Comparison of ENCODE assay signal across 28 cellular contexts in genomic region chr12:30448038-30448437, GRCh38.
"Had no signal": no experiment of that assay in that cellular context is flagged by ENCODE, and none has a peak within 500 bp of the region (broad histone marks: within the 10 kb centered on the region; RNA-seq: fewer than 3 reads in every experiment).

No MANE protein-coding gene starts in this region.

- H3K4me1 ChIP-seq: foreskin keratinocyte, heart right ventricle, spleen, tibial nerve had no signal

- DNase-seq: activated CD4-positive, alpha-beta memory T cell treated with anti-CD3 and anti-CD28 coated beads for 36 hours; activated CD4-positive, alpha-beta T cell treated with anti-CD3 and anti-CD28 coated beads, Interleukin-2, amount 10 ng/mL, durations not matched to agents 24 days and 14 days; activated CD4-positive, CD25-positive, alpha-beta regulatory T cell treated with anti-CD3 and anti-CD28 coated beads, Interleukin-2, amount 50 U/mL, for 72 hours; activated CD8-positive, alpha-beta memory T cell treated with anti-CD3 and anti-CD28 coated beads, Interleukin-2, amount 50 U/mL, for 48 hours; activated gamma-delta T cell; activated naive CD4-positive, alpha-beta T cell treated with anti-CD3 and anti-CD28 coated beads, Interleukin-2, amount 10 ng/mL, durations not matched to agents 7 days and 5 days; activated naive CD8-positive, alpha-beta T cell treated with anti-CD3 and anti-CD28 coated beads, Interleukin-2, amount 10 ng/mL, durations not matched to agents 7 days and 5 days; activated T-cell treated with anti-CD3 and anti-CD28 coated beads, Interleukin-2, amount 50 U/mL, for 24 hours; amniotic stem cell; brain microvascular endothelial cell; dorsolateral prefrontal cortex; effector memory CD4-positive, alpha-beta T cell; foreskin keratinocyte; heart right ventricle; kidney glomerular epithelial cell; left ventricle myocardium inferior; mucosa of descending colon; posterior cingulate gyrus; right cardiac atrium; spleen; stimulated activated CD4-positive, alpha-beta T cell treated with anti-CD3 and anti-CD28 coated beads, Interleukin-2, amount 100 ng/mL, for 48 hours; stimulated activated naive CD4-positive, alpha-beta T cell treated with Interleukin-2 at 50 U/mL for 16 hours; T1000 had no signal

- H3K4me3 ChIP-seq: coronary artery, dorsolateral prefrontal cortex, heart right ventricle, left ventricle myocardium inferior, lung, mucosa of descending colon, spleen, tibial nerve had no signal

- ATAC-seq: esophagus mucosa; foreskin keratinocyte; mucosa of descending colon; natural killer cell treated with Interleukin-12 subunit alpha and Interleukin-12 subunit beta and Interleukin-15 and Interleukin-18, amount 100 ng/mL, for 72 hours; right cardiac atrium had no signal

- H3K36me3 ChIP-seq: brain microvascular endothelial cell, heart right ventricle, left ventricle myocardium inferior, spleen, tibial nerve had no signal

- H3K27me3 ChIP-seq: brain microvascular endothelial cell, dorsolateral prefrontal cortex, heart right ventricle, spleen, tibial nerve had no signal

- H3K27ac ChIP-seq: brain microvascular endothelial cell, coronary artery, dorsolateral prefrontal cortex, foreskin keratinocyte, heart right ventricle, left ventricle myocardium inferior, tibial nerve had no signal
